Comparison of ENCODE assay signal across 2 cellular contexts in genomic region chr15:80020161-80020560, GRCh38. TPM values are rescaled to one million over a fixed set of nuclear protein-coding genes. Genes with fewer than 3 reads are reported as not detected.
"Had no signal": no experiment of that assay in that cellular context is flagged by ENCODE, and none has a peak within 500 bp of the region (broad histone marks: within the 10 kb centered on the region; RNA-seq: fewer than 3 reads in every experiment).

No MANE protein-coding gene starts in this region.

RNA-seq across cellular contexts. Expression of gene BCL2A1, which starts 49.2 kb away (rescaled TPM):
- total RNA-seq: HT-29, NCI-H460 had no signal
